In genomic region chr18:22813648-22814328, GRCh38 we compare ENCODE assay signal across 8 cellular contexts.
DNase-seq lines count a peak whose midpoint lies in the region; ATAC-seq and TF ChIP-seq lines count a peak whose summit lies in the region.

No MANE protein-coding gene starts in this region.

- no peak overlapping the region for H3K4me3 ChIP-seq in body of pancreas

- H3K27ac ChIP-seq in body of pancreas = no peak overlapping the region

- H3K27me3 ChIP-seq in body of pancreas = no peaks in the 10 kb centered on the region

- no peak for TF ChIP-seq POLR2A in body of pancreas (IDR thresholded peaks at IDR 0.05)

- H3K4me1 ChIP-seq in body of pancreas = no peaks in the 10 kb centered on the region

- intact Hi-C loops in body of pancreas (cut with DNase I) = loop anchor here (10.0 kb wide), 1 partner anchor 171 kb away; no protein-coding TSS in a partner anchor

- peak; percentile 33 for ATAC-seq in body of pancreas
- no peak for ATAC-seq in GM19397 (IDR thresholded peaks at IDR 0.05; ENCODE audit: unreplicated experiment)

- no peaks in the 10 kb centered on the region for H3K36me3 ChIP-seq in body of pancreas (replicated peaks in 1 of 2; ENCODE audit: insufficient read depth in 1 of 2, low read depth in 2 of 2)

- in situ Hi-C loops in ACHN (cut with HindIII; ENCODE audit: low pct_ligation_motif_present, low pct_unique_long_range_greater_than_20kb, low sequenced_read_pairs) (no loop called here), G401 (cut with HindIII; ENCODE audit: low sequenced_read_pairs) (no loop called here)

- TF ChIP-seq CTCF in body of pancreas (IDR thresholded peaks at IDR 0.05) = peak; percentile 27 to 75 (median 68)

- no peaks in the 10 kb centered on the region for H3K9me3 ChIP-seq in body of pancreas

- WGBS in body of pancreas, 2 donors = 10 to 14% methylated on average over 6 of the region's 6 CpGs

- DNase-seq in ACHN (peak; percentile 43), G401 (ENCODE audit: low spot score) (peak; percentile 33), MV-4-11 (lab: John Stamatoyannopoulos, UW) (peak; percentile 42), body of pancreas (peak in 3 of 4 donors; percentile 16 to 26 (median 21)), lung microvascular endothelial cell (ENCODE audit: low read depth in 2 of 2) (peak; percentile 67 to 69), T1000 (lab: John Stamatoyannopoulos, UW) (no peak)
- DNase-seq in stimulated activated CD4-positive, alpha-beta T cell treated with anti-CD3 and anti-CD28 coated beads, Interleukin-2, amount 100 ng/mL, for 48 hours = no peak

Comparison
In these comparisons a context has a peak if more than half of its experiments do, and no peak if none do; other contexts are left out.
1. DNase-seq: peak in ACHN (single experiment), G401 (single experiment), MV-4-11 (single experiment), body of pancreas (3 of 4) and lung microvascular endothelial cell (2 of 2); none in T1000 (single experiment) and stimulated activated CD4-positive, alpha-beta T cell treated with anti-CD3 and anti-CD28 coated beads, Interleukin-2, amount 100 ng/mL, for 48 hours (0 of 2).